In genomic region chr19:18205180-18205915, GRCh38 we compare ENCODE assay signal across 7 cellular contexts. TPM values are rescaled to one million over a fixed set of nuclear protein-coding genes. Genes with fewer than 3 reads are reported as not detected.
A peak's percentile ranks its signal among the peaks of the same experiment; 100 is the strongest.
DNase-seq lines count a peak whose midpoint lies in the region; ATAC-seq and TF ChIP-seq lines count a peak whose summit lies in the region.

No MANE protein-coding gene starts in this region.

- H3K4me3 ChIP-seq in GM12875 (ENCODE audit: low read depth, low read length) (peak overlapping the region; percentile 41), endocrine pancreas (ENCODE audit: control insufficient read depth, insufficient read depth, low read length) (no peak overlapping the region)

- no peaks in the 10 kb centered on the region for H3K27me3 ChIP-seq in endocrine pancreas (ENCODE audit: control insufficient read depth, insufficient read depth, low read length)

- no peak for TF ChIP-seq CTCF in GM12875 (IDR thresholded peaks at IDR 0.05; ENCODE audit: borderline replicate concordance, insufficient read depth, low read depth, low read length)

- H3K9me3 ChIP-seq in endocrine pancreas (ENCODE audit: control insufficient read depth, low read length): no peaks in the 10 kb centered on the region

- ATAC-seq in stimulated activated effector memory CD8-positive, alpha-beta T cell treated with anti-CD3 and anti-CD28 coated beads, Interleukin-12 subunit alpha, Interleukin-12 subunit beta, amount 100 ng/mL, for 72 hours: no peak
- ATAC-seq in HG03521 (IDR thresholded peaks at IDR 0.05; ENCODE audit: unreplicated experiment): no peak

- peak overlapping the region; percentile 56 for H3K9ac ChIP-seq in endocrine pancreas (ENCODE audit: control insufficient read depth, insufficient read depth, low read length)

- H3K36me3 Mint-ChIP-seq in stimulated activated effector memory CD8-positive, alpha-beta T cell treated with anti-CD3 and anti-CD28 coated beads, Interleukin-12 subunit alpha, Interleukin-12 subunit beta, amount 100 ng/mL, for 72 hours: peaks cover 14% of the 10 kb centered on the region

- no peaks in the 10 kb centered on the region for H3K4me1 ChIP-seq in endocrine pancreas (ENCODE audit: control insufficient read depth, insufficient read depth, low read length)

- no peaks in the 10 kb centered on the region for H3K9me3 Mint-ChIP-seq in stimulated activated effector memory CD8-positive, alpha-beta T cell treated with anti-CD3 and anti-CD28 coated beads, Interleukin-12 subunit alpha, Interleukin-12 subunit beta, amount 100 ng/mL, for 72 hours

- H3K36me3 ChIP-seq in endocrine pancreas (ENCODE audit: control insufficient read depth, insufficient read depth, low read length): no peaks in the 10 kb centered on the region

- peak overlapping the region; percentile 82 for H3K4me3 Mint-ChIP-seq in stimulated activated effector memory CD8-positive, alpha-beta T cell treated with anti-CD3 and anti-CD28 coated beads, Interleukin-12 subunit alpha, Interleukin-12 subunit beta, amount 100 ng/mL, for 72 hours

- H3K27ac Mint-ChIP-seq in stimulated activated effector memory CD8-positive, alpha-beta T cell treated with anti-CD3 and anti-CD28 coated beads, Interleukin-12 subunit alpha, Interleukin-12 subunit beta, amount 100 ng/mL, for 72 hours: peak overlapping the region; percentile 91

- peak; percentile 21 for DNase-seq in NCI-H226
- peak; percentile 80 for DNase-seq in activated CD8-positive, alpha-beta memory T cell treated with anti-CD3 and anti-CD28 coated beads for 24 hours
- peak; percentile 75 to 82 for DNase-seq in lung microvascular endothelial cell (ENCODE audit: low read depth in 2 of 2)
- peak; percentile 46 to 77 for DNase-seq in stimulated activated effector memory CD8-positive, alpha-beta T cell treated with anti-CD3 and anti-CD28 coated beads, Interleukin-12 subunit alpha, Interleukin-12 subunit beta, amount 100 ng/mL, for 72 hours (ENCODE audit: low spot score in 2 of 2)

- H3K4me1 Mint-ChIP-seq in stimulated activated effector memory CD8-positive, alpha-beta T cell treated with anti-CD3 and anti-CD28 coated beads, Interleukin-12 subunit alpha, Interleukin-12 subunit beta, amount 100 ng/mL, for 72 hours: peaks cover 24% of the 10 kb centered on the region

RNA-seq across cellular contexts. Expression of gene RAB3A, which starts 1.5 kb away (rescaled TPM):
- total RNA-seq in lung microvascular endothelial cell: 0.22 and 0.40 TPM in 2 replicates

RNA-seq across cellular contexts. Expression of gene MPV17L2, which starts 12.3 kb away (rescaled TPM):
- total RNA-seq in lung microvascular endothelial cell: 6.3 and 8.1 TPM in 2 replicates

RNA-seq across cellular contexts. Expression of gene PDE4C, which starts 20.9 kb away (rescaled TPM):
- under 0.01 TPM in 2 replicates for total RNA-seq in lung microvascular endothelial cell

RNA-seq across cellular contexts. Expression of gene IFI30, which starts 31.7 kb away (rescaled TPM):
- 4.4 TPM in 2 replicates for total RNA-seq in lung microvascular endothelial cell

RNA-seq across cellular contexts. Expression of gene PIK3R2, which starts 52.4 kb away (rescaled TPM):
- total RNA-seq in lung microvascular endothelial cell: 1.5 and 1.6 TPM in 2 replicates

Comparison
In these comparisons a context has a peak if more than half of its experiments do, and no peak if none do; other contexts are left out.
1. DNase-seq: peak in every context shown above with its lines; median percentile 80 in activated CD8-positive, alpha-beta memory T cell treated with anti-CD3 and anti-CD28 coated beads for 24 hours; 78 in lung microvascular endothelial cell; 62 in stimulated activated effector memory CD8-positive, alpha-beta T cell treated with anti-CD3 and anti-CD28 coated beads, Interleukin-12 subunit alpha, Interleukin-12 subunit beta, amount 100 ng/mL, for 72 hours; 21 in NCI-H226.